ENCODE assay signal across 15 cellular contexts in the genomic region with DNA sequence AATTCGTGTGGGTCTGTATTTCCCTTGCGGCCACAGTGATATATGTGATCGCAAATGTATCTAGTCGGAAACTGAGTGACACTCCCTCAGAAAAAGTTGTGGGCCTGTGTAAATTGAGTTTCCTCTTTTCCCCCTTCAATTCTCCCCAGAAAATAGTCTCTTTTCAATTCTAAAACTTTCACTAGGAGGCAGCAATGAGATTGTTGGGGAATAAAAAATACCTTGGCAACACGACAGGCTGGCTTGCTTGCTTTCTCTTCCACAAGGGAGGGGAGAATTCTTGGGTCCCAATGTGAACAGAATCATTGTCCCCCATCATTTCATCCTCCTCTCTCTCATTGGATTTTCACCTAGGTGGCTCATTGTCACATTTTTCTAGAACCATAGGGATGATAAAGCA. TPM values are rescaled to one million over a fixed set of nuclear protein-coding genes. Genes with fewer than 3 reads are reported as not detected.
DNase-seq lines count a peak whose midpoint lies in the region; TF ChIP-seq lines count a peak whose summit lies in the region.
"Had no signal": no experiment of that assay in that cellular context is flagged by ENCODE, and none has a peak within 500 bp of the region (broad histone marks: within the 10 kb centered on the region; RNA-seq: fewer than 3 reads in every experiment).

No MANE protein-coding gene starts in this region.

- POLR2A ChIA-PET in Caco-2 (lab: Charles Lee), result no interaction called here

- H3K4me1 Mint-ChIP-seq in glutamatergic neuron (ENCODE audit: low read depth, unreplicated experiment), result no peaks in the 10 kb centered on the region
- H3K4me1 Mint-ChIP-seq in Caco-2 (ENCODE audit: low read depth, unreplicated experiment), result no peaks in the 10 kb centered on the region

- H3K36me3 ChIP-seq in Caco-2 (ENCODE audit: control insufficient read depth, insufficient read depth, low read length), result no peaks in the 10 kb centered on the region

- no TSS peak for BruUV-seq in Caco-2 (replicated peaks; lab: Mats Ljungman, UMichigan)

- TF ChIP-seq CTCF in GM12874 (IDR thresholded peaks at IDR 0.05; ENCODE audit: insufficient read depth, low read depth, low read length) (0 out of 2 replicates have a peak, but pooled peaks have one; percentile 3), LNCAP (IDR thresholded peaks at IDR 0.05) (peak; percentile 40; the same call in 1 of the 2 replicates), astrocyte of the spinal cord (IDR thresholded peaks at IDR 0.05; ENCODE audit: low read depth, low read length) (peak; percentile 43), glutamatergic neuron (IDR thresholded peaks at IDR 0.05; ENCODE audit: partially characterized antibody, unreplicated experiment) (no peak), Caco-2 (IDR thresholded peaks at IDR 0.05; ENCODE audit: insufficient read depth in 1 of 2, low read depth in 1 of 2, low read length in 1 of 2, severe bottlenecking in 1 of 2, unreplicated experiment in 1 of 2) (no peak)

- H3K36me3 Mint-ChIP-seq in glutamatergic neuron (ENCODE audit: unreplicated experiment) (no peaks in the 10 kb centered on the region), Caco-2 (ENCODE audit: insufficient read depth, unreplicated experiment) (no peaks in the 10 kb centered on the region)
- H3K36me3 Mint-ChIP-seq: stimulated activated naive B cell treated with anti-CD40 and anti-IgM and Interleukin-4, amounts not matched to agents 10 μg/mL and 1 μg/mL and 100 μg/mL, for 72 hours; WTC11 had no signal

- peaks cover 11% of the 10 kb centered on the region for H3K27me3 Mint-ChIP-seq in glutamatergic neuron (ENCODE audit: unreplicated experiment)
- peaks cover 7% of the 10 kb centered on the region for H3K27me3 Mint-ChIP-seq in Caco-2 (ENCODE audit: insufficient read depth, unreplicated experiment)

- no peaks in the 10 kb centered on the region for H3K9me3 ChIP-seq in Caco-2

- H3K4me3 Mint-ChIP-seq in glutamatergic neuron (ENCODE audit: unreplicated experiment), result no peak overlapping the region
- no peak overlapping the region for H3K4me3 Mint-ChIP-seq in Caco-2 (ENCODE audit: unreplicated experiment)
- H3K4me3 Mint-ChIP-seq: stimulated activated naive B cell treated with anti-CD40 and anti-IgM and Interleukin-4, amounts not matched to agents 10 μg/mL and 1 μg/mL and 100 μg/mL, for 72 hours; WTC11 had no signal

- H3K9me3 Mint-ChIP-seq in glutamatergic neuron (ENCODE audit: unreplicated experiment) (no peaks in the 10 kb centered on the region), Caco-2 (ENCODE audit: unreplicated experiment) (no peaks in the 10 kb centered on the region)
- H3K9me3 Mint-ChIP-seq: stimulated activated naive B cell treated with anti-CD40 and anti-IgM and Interleukin-4, amounts not matched to agents 10 μg/mL and 1 μg/mL and 100 μg/mL, for 72 hours had no signal

- CTCF ChIA-PET in Caco-2 (lab: Charles Lee), result no interaction called here

- in situ Hi-C loops in astrocyte of the spinal cord (cut with HindIII; ENCODE audit: low sequenced_read_pairs), result no loop called here

- no peaks in the 10 kb centered on the region for H3K4me1 ChIP-seq in Caco-2

- DNase-seq in astrocyte of the spinal cord (ENCODE audit: low read depth, low spot score) (peak; percentile 15), lung microvascular endothelial cell (ENCODE audit: low read depth in 2 of 2) (peak; percentile 16 to 49), retina (no peak), glutamatergic neuron (no peak), Caco-2 (no peak)
- DNase-seq: activated T-cell treated with anti-CD3 and anti-CD28 coated beads for 4 hours; DND-41; kidney; NCI-H1105 treated with DMSO at 0.1 percent for 48 hours; occipital lobe; stimulated activated naive B cell treated with anti-CD40 and anti-IgM and Interleukin-4, amounts not matched to agents 10 μg/mL and 1 μg/mL and 100 μg/mL, for 72 hours had no signal

- H3K4me3 ChIP-seq in astrocyte of the spinal cord (ENCODE audit: low read depth, low read length), result no peak overlapping the region
- no peak overlapping the region for H3K4me3 ChIP-seq in Caco-2 (ENCODE audit: low read depth, low read length)

- H3K27me3 ChIP-seq in Caco-2 (replicated peaks; ENCODE audit: control insufficient read depth, insufficient read depth, low read length), result peaks cover 2% of the 10 kb centered on the region

- intact Hi-C loops in Caco-2 (cut with micrococcal nuclease; ENCODE audit: unreplicated experiment), result no loop called here

- H3K27ac Mint-ChIP-seq in glutamatergic neuron (ENCODE audit: unreplicated experiment) (no peak overlapping the region), Caco-2 (ENCODE audit: unreplicated experiment) (no peak overlapping the region)
- H3K27ac Mint-ChIP-seq: stimulated activated naive B cell treated with anti-CD40 and anti-IgM and Interleukin-4, amounts not matched to agents 10 μg/mL and 1 μg/mL and 100 μg/mL, for 72 hours; WTC11 had no signal

RNA-seq across cellular contexts. Expression of a gene that starts 3.7 kb away (rescaled TPM):
- total RNA-seq in lung microvascular endothelial cell (0.22 and 0.79 TPM in 2 replicates), glutamatergic neuron (ENCODE audit: unreplicated experiment) (not detected), Caco-2 (2022) (0.14 TPM in 1 of 2 replicates, not detected in the other)
- total RNA-seq: kidney, RPMI7951 had no signal

Comparison
In these comparisons a context has a peak if more than half of its experiments do, and no peak if none do; other contexts are left out.
1. CTCF ChIP-seq: peak in GM12874 (single experiment), LNCAP (single experiment) and astrocyte of the spinal cord (single experiment); none in glutamatergic neuron (single experiment) and Caco-2 (0 of 2).
2. DNase-seq: peak in astrocyte of the spinal cord (single experiment) and lung microvascular endothelial cell (2 of 2); none in retina (single experiment), glutamatergic neuron (single experiment) and Caco-2 (0 of 2).